Comparison of ENCODE assay signal across 21 cellular contexts in the genomic region with DNA sequence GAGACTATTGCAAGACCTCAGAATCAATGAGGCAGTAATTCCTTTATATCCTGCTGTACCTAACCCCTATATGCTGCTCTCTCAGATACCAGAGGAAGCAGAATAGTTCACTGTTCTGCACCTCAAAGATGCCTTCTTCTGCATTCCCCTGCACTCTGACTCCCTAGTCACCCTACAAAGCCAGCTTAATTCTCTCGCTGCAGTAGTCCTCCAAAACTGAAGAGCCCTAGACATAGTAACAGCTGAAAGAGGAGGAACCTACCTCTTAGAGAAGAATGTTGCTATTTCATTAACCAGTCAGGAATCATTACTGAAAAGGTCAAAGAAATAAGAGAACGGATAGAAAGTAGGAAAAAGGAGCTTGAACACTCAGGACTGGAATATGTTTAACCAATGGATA. TPM values are rescaled to one million over a fixed set of nuclear protein-coding genes. Genes with fewer than 3 reads are reported as not detected.
DNase-seq lines count a peak whose midpoint lies in the region; ATAC-seq and TF ChIP-seq lines count a peak whose summit lies in the region.
"Had no signal": no experiment of that assay in that cellular context is flagged by ENCODE, and none has a peak within 500 bp of the region (broad histone marks: within the 10 kb centered on the region; RNA-seq: fewer than 3 reads in every experiment).

No MANE protein-coding gene starts in this region.

- H3K27ac ChIP-seq in left lung (no peak overlapping the region), lung (ENCODE audit: low read depth in 1 of 2, low read length in 1 of 2) (no peak overlapping the region)
- H3K27ac ChIP-seq: BLaER1 had no signal

- H3K9me3 Mint-ChIP-seq in type B pancreatic cell = no peaks in the 10 kb centered on the region
- H3K9me3 Mint-ChIP-seq: CD14-positive monocyte; CD4-positive, alpha-beta memory T cell; CD8-positive, alpha-beta memory T cell had no signal

- H3K27me3 Mint-ChIP-seq in type B pancreatic cell = no peaks in the 10 kb centered on the region
- H3K27me3 Mint-ChIP-seq: CD4-positive, CD25-positive, alpha-beta regulatory T cell had no signal

- H3K4me1 ChIP-seq in left lung (no peaks in the 10 kb centered on the region), lung (ENCODE audit: control insufficient read depth in 2 of 2, insufficient read depth in 2 of 2, low read length in 2 of 2) (peaks cover 0 to 2% of the 10 kb centered on the region in 2 donors)
- H3K4me1 ChIP-seq: BE2C, BLaER1 had no signal

- no peak overlapping the region for H3K4me3 ChIP-seq in left lung
- no peak overlapping the region for H3K4me3 ChIP-seq in lung
- H3K4me3 ChIP-seq: BLaER1 had no signal

- H3K9me3 ChIP-seq in left lung (no peaks in the 10 kb centered on the region), lung (ENCODE audit: control insufficient read depth in 2 of 2, insufficient read depth in 1 of 2, low read length in 1 of 2) (no peaks in the 10 kb centered on the region)
- H3K9me3 ChIP-seq: BE2C, BLaER1 had no signal

- TF ChIP-seq CTCF in left lung (IDR thresholded peaks at IDR 0.05) (no peak), lung (IDR thresholded peaks at IDR 0.05; ENCODE audit: control extremely low read depth, extremely low read depth) (no peak), type B pancreatic cell (conservative IDR thresholded peaks at IDR 0.05) (no peak)

- WGBS in lung, 2 donors = 80 to 89% methylated on average over 2 of the region's 2 CpGs

- H3K27ac Mint-ChIP-seq in type B pancreatic cell = peak overlapping the region; percentile 61
- H3K27ac Mint-ChIP-seq: CD14-positive monocyte; CD4-positive, alpha-beta memory T cell; CD4-positive, CD25-positive, alpha-beta regulatory T cell; CD8-positive, alpha-beta memory T cell had no signal

- H3K27me3 ChIP-seq in left lung (no peaks in the 10 kb centered on the region), lung (ENCODE audit: control insufficient read depth, insufficient read depth) (no peaks in the 10 kb centered on the region)
- H3K27me3 ChIP-seq: BE2C, BLaER1 had no signal

- H3K36me3 Mint-ChIP-seq in type B pancreatic cell = no peaks in the 10 kb centered on the region
- H3K36me3 Mint-ChIP-seq: CD14-positive monocyte; CD4-positive, alpha-beta memory T cell; CD4-positive, CD25-positive, alpha-beta regulatory T cell; CD8-positive, alpha-beta memory T cell had no signal

- intact Hi-C loops in left lung (cut with DNase I) = no loop called here

- peak; percentile 70 for ATAC-seq in left lung
- peak; percentile 39 for ATAC-seq in lung (ENCODE audit: insufficient read depth, low FRiP score)

- H3K4me1 Mint-ChIP-seq in type B pancreatic cell (ENCODE audit: unreplicated experiment) = peaks cover 13% of the 10 kb centered on the region
- H3K4me1 Mint-ChIP-seq: CD14-positive monocyte; CD4-positive, CD25-positive, alpha-beta regulatory T cell; CD8-positive, alpha-beta memory T cell had no signal

- peak overlapping the region; percentile 49 for H3K4me3 Mint-ChIP-seq in type B pancreatic cell
- H3K4me3 Mint-ChIP-seq: CD14-positive monocyte; CD4-positive, alpha-beta memory T cell; CD4-positive, CD25-positive, alpha-beta regulatory T cell; CD8-positive, alpha-beta memory T cell had no signal

- DNase-seq in left lung (no peak), lung (ENCODE audit: low spot score) (no peak), type B pancreatic cell (ENCODE audit: extremely low spot score, unreplicated experiment) (no peak), GM19238 (ENCODE audit: insufficient read length, low spot score) (no peak), SIG-M5 treated with dmso at 0.1 percent for 504 hours (lab: John Stamatoyannopoulos, UW; ENCODE audit: unreplicated experiment) (no peak), NK-92 (lab: John Stamatoyannopoulos, UW; ENCODE audit: unreplicated experiment) (no peak)
- no peak for DNase-seq in effector CD4-positive, alpha-beta T cell
- DNase-seq: 8988T; ACHN; BE2C; C1 segment of cervical spinal cord; Calu3; CD4-positive, alpha-beta memory T cell; CD4-positive, CD25-positive, alpha-beta regulatory T cell; CD8-positive, alpha-beta memory T cell; COR-L47; DMS53; DMS79 treated with DMSO at 0.1 percent for 48 hours; GF-D8 had no signal

- no peaks in the 10 kb centered on the region for H3K36me3 ChIP-seq in left lung
- H3K36me3 ChIP-seq in lung (ENCODE audit: control insufficient read depth in 2 of 2, insufficient read depth in 2 of 2, low read length in 2 of 2) = no peaks in the 10 kb centered on the region
- H3K36me3 ChIP-seq: BE2C, BLaER1 had no signal

RNA-seq across cellular contexts. Expression of gene PRSS23, which starts 49.3 kb away (rescaled TPM):
- total RNA-seq in left lung = 100 to 1,000 TPM; 133 to 149 TPM
- 10 to 100 TPM; 19.3 to 86.7 TPM for total RNA-seq in lung
- 10 to 100 TPM in 1 of 2 donors, 1 to 10 TPM in 1; 9.9 to 50.8 TPM for polyA plus RNA-seq in lung
- total RNA-seq in type B pancreatic cell (ENCODE audit: low replicate concordance) = 47.1 and 48.1 TPM in 2 replicates
- total RNA-seq: CD4-positive, alpha-beta memory T cell; CD4-positive, CD25-positive, alpha-beta regulatory T cell had no signal
